8 cellular contexts compared by ENCODE assay signal in genomic region chr15:72141171-72142084, GRCh38. TPM values are rescaled to one million over a fixed set of nuclear protein-coding genes. Genes with fewer than 3 reads are reported as not detected.
A peak's percentile ranks its signal among the peaks of the same experiment; 100 is the strongest.
DNase-seq lines count a peak whose midpoint lies in the region; ATAC-seq and TF ChIP-seq lines count a peak whose summit lies in the region.

No MANE protein-coding gene starts in this region.

- ATAC-seq in GM18519 (IDR thresholded peaks at IDR 0.05; ENCODE audit: low FRiP score, unreplicated experiment) = peak; percentile 93
- peak; percentile 66 to 71 for ATAC-seq in lower lobe of right lung

- H3K14ac ChIP-seq in mesenchymal stem cell (ENCODE audit: low read length in 2 of 2) = no peak overlapping the region

- H3K18ac ChIP-seq in mesenchymal stem cell (ENCODE audit: low read depth in 1 of 2, low read length in 2 of 2) = no peak overlapping the region

- H3K36me3 ChIP-seq in HEK293 (ENCODE audit: control insufficient read depth in 2 of 2, insufficient read depth in 1 of 2, low read length in 2 of 2) = no peaks in the 10 kb centered on the region
- H3K36me3 ChIP-seq in lower lobe of right lung = peaks cover 3% of the 10 kb centered on the region
- no peaks in the 10 kb centered on the region for H3K36me3 ChIP-seq in mesenchymal stem cell (ENCODE audit: control insufficient read depth in 1 of 2, insufficient read depth in 2 of 2, low read depth in 1 of 2, low read length in 2 of 2)

- H3K27me3 ChIP-seq in lower lobe of right lung (ENCODE audit: low read depth) = no peaks in the 10 kb centered on the region
- no peaks in the 10 kb centered on the region for H3K27me3 ChIP-seq in mesenchymal stem cell (ENCODE audit: control insufficient read depth in 1 of 2, insufficient read depth in 1 of 2, low read length in 2 of 2)

- H2AK5ac ChIP-seq in mesenchymal stem cell (ENCODE audit: low read length, severe bottlenecking) = no peak overlapping the region

- POLR2A ChIA-PET in HEK293 (lab: Yijun Ruan, JAX) = interaction anchor here (1.1 kb wide), 1 partner anchor 23 kb away, joined by 3 read pairs; the partner anchor contains the start of genes MYO9A and SENP8

- no peak overlapping the region for H3K23ac ChIP-seq in mesenchymal stem cell (ENCODE audit: low read length in 2 of 2)

- no peak overlapping the region for H3K4ac ChIP-seq in mesenchymal stem cell (ENCODE audit: low read depth in 1 of 2, low read length in 2 of 2)

- no peak overlapping the region for H4K91ac ChIP-seq in mesenchymal stem cell (ENCODE audit: low read length)

- no peaks in the 10 kb centered on the region for H3K9me3 ChIP-seq in HEK293 (ENCODE audit: control insufficient read depth, insufficient read depth, low read depth, low read length)
- H3K9me3 ChIP-seq in lower lobe of right lung = no peaks in the 10 kb centered on the region
- no peaks in the 10 kb centered on the region for H3K9me3 ChIP-seq in mesenchymal stem cell (ENCODE audit: control insufficient read depth, low read length)

- H4K8ac ChIP-seq in mesenchymal stem cell (ENCODE audit: low read length) = no peak overlapping the region

- H3K79me1 ChIP-seq in mesenchymal stem cell (replicated peaks; ENCODE audit: low read length, poor library complexity, severe bottlenecking) = no peaks in the 10 kb centered on the region

- CTCF ChIA-PET in HEK293 (lab: Yijun Ruan, JAX) = interaction anchor here (0.7 kb wide), 1 partner anchor 171 kb away, joined by 4 read pairs; no protein-coding TSS in a partner anchor

- H2BK15ac ChIP-seq in mesenchymal stem cell (ENCODE audit: low read depth, poor library complexity, severe bottlenecking) = no peak overlapping the region

- no peak overlapping the region for H3K4me3 ChIP-seq in HEK293 (ENCODE audit: low read depth, low read length)
- no peak overlapping the region for H3K4me3 ChIP-seq in lower lobe of right lung
- no peak overlapping the region for H3K4me3 ChIP-seq in mesenchymal stem cell (ENCODE audit: insufficient read depth in 1 of 2, low read depth in 1 of 2, low read length in 2 of 2)

- no peak for TF ChIP-seq CTCF in HEK293 (tag by site-specific recombination; IDR thresholded peaks at IDR 0.05)
- TF ChIP-seq CTCF in lower lobe of right lung (IDR thresholded peaks at IDR 0.05) = no peak

- DNase-seq in LoVo (ENCODE audit: low spot score) (peak; percentile 49), lower lobe of right lung (no peak), mesenchymal stem cell (no peak), NCI-H2196 treated with DMSO at 0.1 percent for 48 hours (lab: John Stamatoyannopoulos, UW; ENCODE audit: unreplicated experiment) (no peak), D341Med (ENCODE audit: low spot score) (no peak), KG1 (lab: John Stamatoyannopoulos, UW) (no peak)

- intact Hi-C loops in lower lobe of right lung (cut with DNase I) = no loop called here

- H2BK12ac ChIP-seq in mesenchymal stem cell (ENCODE audit: low read length in 2 of 2) = no peak overlapping the region

- H3K4me2 ChIP-seq in mesenchymal stem cell (ENCODE audit: low read length, poor library complexity, severe bottlenecking) = no peak overlapping the region

- no peak overlapping the region for H2BK5ac ChIP-seq in mesenchymal stem cell (ENCODE audit: low read depth, low read length, poor library complexity, severe bottlenecking)

- H3K27ac ChIP-seq in HEK293 (ENCODE audit: extremely low read depth, low read depth, low read length) = no peak overlapping the region; the same call in 1 of the 2 replicates
- H3K27ac ChIP-seq in lower lobe of right lung = no peak overlapping the region
- no peak overlapping the region for H3K27ac ChIP-seq in mesenchymal stem cell (ENCODE audit: low read length, poor library complexity, severe bottlenecking)

- H3K4me1 ChIP-seq in HEK293 (ENCODE audit: control insufficient read depth, insufficient read depth, low read length) (peaks cover 30% of the 10 kb centered on the region), lower lobe of right lung (peaks cover 4% of the 10 kb centered on the region), mesenchymal stem cell (ENCODE audit: control insufficient read depth, insufficient read depth, low read depth, low read length) (no peaks in the 10 kb centered on the region)

- no peak overlapping the region for H2BK120ac ChIP-seq in mesenchymal stem cell (ENCODE audit: low read depth, low read length)

- no peak overlapping the region for H2AFZ ChIP-seq in mesenchymal stem cell (ENCODE audit: low read depth, low read length)

- WGBS in mesenchymal stem cell = 79% methylated on average over 2 of the region's 4 CpGs

- H3K9ac ChIP-seq in mesenchymal stem cell (ENCODE audit: low read length) = no peak overlapping the region

TF ChIP-seq in HEK293, 187 proteins besides CTCF, POLR2A, EP300 and RAD21 (continues in another document):
- peak; percentile 76 for TF ChIP-seq ZNF843 (tag by site-specific recombination; IDR thresholded peaks at IDR 0.05)
- peak; percentile 98 for TF ChIP-seq PRDM1 (tag by site-specific recombination; IDR thresholded peaks at IDR 0.05)
- TF ChIP-seq ZXDB (tag by site-specific recombination; IDR thresholded peaks at IDR 0.05) = peak; percentile 84
- no peak for TF ChIP-seq ZNF311 (tag by site-specific recombination; IDR thresholded peaks at IDR 0.05; ENCODE audit: borderline replicate concordance)
- 0 out of 2 replicates have a peak, but pooled peaks have one; percentile 9 for TF ChIP-seq ZNF518A (tag by site-specific recombination; conservative IDR thresholded peaks at IDR 0.05; ENCODE audit: low read depth)
- no peak for TF ChIP-seq ZNF558 (tag by site-specific recombination; IDR thresholded peaks at IDR 0.05)
- peak; percentile 36 for TF ChIP-seq ZBTB20 (tag by site-specific recombination; IDR thresholded peaks at IDR 0.05)
- TF ChIP-seq ZNF626 (tag by site-specific recombination; IDR thresholded peaks at IDR 0.05) = no peak
- 0 out of 2 replicates have a peak, but pooled peaks have one; percentile 12 for TF ChIP-seq PRDM10 (tag by site-specific recombination; IDR thresholded peaks at IDR 0.05)

RNA-seq across cellular contexts. Expression of gene SENP8, which starts 23.2 kb away (rescaled TPM):
- total RNA-seq in lower lobe of right lung = 3.6 TPM
- 1.8 TPM for polyA plus RNA-seq in mesenchymal stem cell (2013, experiment 1 of 2)
- polyA plus RNA-seq in mesenchymal stem cell (2013, experiment 2 of 2) = 1.7 TPM

RNA-seq across cellular contexts. Expression of gene MYO9A, which starts 23.5 kb away (rescaled TPM):
- total RNA-seq in lower lobe of right lung = 73.8 TPM
- polyA plus RNA-seq in mesenchymal stem cell (2013, experiment 1 of 2) = 6.6 TPM
- 6.3 TPM for polyA plus RNA-seq in mesenchymal stem cell (2013, experiment 2 of 2)

RNA-seq across cellular contexts. Expression of gene GRAMD2A, which starts 56.2 kb away (rescaled TPM):
- 29.3 TPM for total RNA-seq in lower lobe of right lung
- not detected for polyA plus RNA-seq in mesenchymal stem cell (2013, experiment 1 of 2)
- 0.07 TPM for polyA plus RNA-seq in mesenchymal stem cell (2013, experiment 2 of 2)
